ENCODE assay signal across 1 cellular context in the genomic region with DNA sequence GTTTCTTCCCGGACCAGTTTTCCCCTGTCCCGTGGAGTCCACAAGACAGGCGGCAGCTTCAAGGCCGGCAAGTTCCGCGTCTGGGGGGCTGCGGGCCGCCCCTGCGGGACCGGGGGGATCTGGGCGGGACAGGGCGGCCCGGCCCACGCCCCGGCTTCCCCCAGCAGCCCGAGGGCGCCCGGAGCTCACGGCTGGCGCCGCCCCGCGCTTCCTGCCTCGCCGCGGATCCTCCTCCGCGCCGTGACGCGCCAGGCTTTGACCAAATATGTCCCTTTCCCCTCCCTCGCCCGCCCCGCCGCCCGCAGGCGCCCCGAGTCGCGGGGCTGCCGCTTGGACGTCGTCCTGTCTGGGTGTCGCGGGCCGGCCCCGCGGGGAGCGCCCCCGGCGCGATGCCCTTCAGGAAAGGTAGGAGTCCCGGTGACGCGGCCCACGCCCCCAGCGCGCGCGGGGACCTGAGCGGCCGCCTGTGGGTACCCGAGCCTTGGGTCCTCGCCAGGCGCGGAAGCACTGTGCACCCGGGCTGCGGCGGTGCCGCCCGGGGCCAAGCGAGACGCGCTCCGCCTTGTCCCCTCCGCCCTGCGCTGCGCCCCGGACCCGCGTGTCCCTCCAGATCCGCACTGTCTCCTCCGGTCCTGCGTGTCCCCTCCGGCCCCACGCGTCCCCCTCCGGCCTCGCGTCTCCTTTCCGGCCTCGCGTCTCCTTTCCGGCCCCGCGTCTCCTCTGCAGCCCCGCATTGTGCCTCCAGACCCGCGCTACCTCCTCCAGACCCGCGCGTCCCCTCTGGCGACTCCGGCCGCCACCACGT.
TF ChIP-seq lines count a peak whose summit lies in the region.

No MANE protein-coding gene starts in this region.

TF ChIP-seq in HEK293, 187 proteins besides CTCF, POLR2A, EP300 and RAD21 (continued from another document):
- TF ChIP-seq, protein P1, sequence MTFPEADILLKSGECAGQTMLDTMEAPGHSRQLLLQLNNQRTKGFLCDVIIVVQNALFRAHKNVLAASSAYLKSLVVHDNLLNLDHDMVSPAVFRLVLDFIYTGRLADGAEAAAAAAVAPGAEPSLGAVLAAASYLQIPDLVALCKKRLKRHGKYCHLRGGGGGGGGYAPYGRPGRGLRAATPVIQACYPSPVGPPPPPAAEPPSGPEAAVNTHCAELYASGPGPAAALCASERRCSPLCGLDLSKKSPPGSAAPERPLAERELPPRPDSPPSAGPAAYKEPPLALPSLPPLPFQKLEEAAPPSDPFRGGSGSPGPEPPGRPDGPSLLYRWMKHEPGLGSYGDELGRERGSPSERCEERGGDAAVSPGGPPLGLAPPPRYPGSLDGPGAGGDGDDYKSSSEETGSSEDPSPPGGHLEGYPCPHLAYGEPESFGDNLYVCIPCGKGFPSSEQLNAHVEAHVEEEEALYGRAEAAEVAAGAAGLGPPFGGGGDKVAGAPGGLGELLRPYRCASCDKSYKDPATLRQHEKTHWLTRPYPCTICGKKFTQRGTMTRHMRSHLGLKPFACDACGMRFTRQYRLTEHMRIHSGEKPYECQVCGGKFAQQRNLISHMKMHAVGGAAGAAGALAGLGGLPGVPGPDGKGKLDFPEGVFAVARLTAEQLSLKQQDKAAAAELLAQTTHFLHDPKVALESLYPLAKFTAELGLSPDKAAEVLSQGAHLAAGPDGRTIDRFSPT (tag by site-specific recombination; IDR thresholded peaks at IDR 0.05), result no peak
- no peak for TF ChIP-seq TRIM28 (IDR thresholded peaks at IDR 0.05; ENCODE audit: borderline replicate concordance, low read length)
- TF ChIP-seq ZBTB11 (tag by site-specific recombination; conservative IDR thresholded peaks at IDR 0.05; ENCODE audit: low read depth), result 0 out of 2 replicates have a peak, but pooled peaks have one; percentile 32
- TF ChIP-seq ZFHX2 (tag by site-specific recombination; conservative IDR thresholded peaks at IDR 0.05), result peak; percentile 60
- peak; percentile 36; the same call in 1 of the 2 replicates for TF ChIP-seq SP2 (tag by site-specific recombination; IDR thresholded peaks at IDR 0.05)
- 0 out of 2 replicates have a peak, but pooled peaks have one; percentile 5 for TF ChIP-seq ZNF398 (tag by site-specific recombination; IDR thresholded peaks at IDR 0.05)
- 0 out of 2 replicates have a peak, but pooled peaks have one; percentile 24 for TF ChIP-seq ZNF677 (tag by site-specific recombination; IDR thresholded peaks at IDR 0.05)
TF ChIP-seq in HEK293: peak in this region for 38.
